In genomic region chr6:105994522-105995402, GRCh38 we compare ENCODE assay signal across 8 cellular contexts.
DNase-seq lines count a peak whose midpoint lies in the region; ATAC-seq and TF ChIP-seq lines count a peak whose summit lies in the region.

No MANE protein-coding gene starts in this region.

- peaks cover 29% of the 10 kb centered on the region for H3K4me1 Mint-ChIP-seq in chondrocyte (ENCODE audit: low read depth)

- ATAC-seq in activated CD4-positive, CD25-positive, alpha-beta regulatory T cell treated with anti-CD3 and anti-CD28 coated beads, Interleukin-2, amount 50 U/mL, for 24 hours = peak; percentile 6 to 8
- ATAC-seq in HG03571 (IDR thresholded peaks at IDR 0.05; ENCODE audit: unreplicated experiment) = no peak

- H3K4me3 Mint-ChIP-seq in chondrocyte (ENCODE audit: unreplicated experiment) = peak overlapping the region; percentile 70

- TF ChIP-seq CTCF in chondrocyte (IDR thresholded peaks at IDR 0.05) = no peak

- H3K36me3 Mint-ChIP-seq in chondrocyte (ENCODE audit: low read depth) = no peaks in the 10 kb centered on the region

- peak; percentile 81 for DNase-seq in ELF-1 (ENCODE audit: low read depth, low spot score)
- peak; percentile 80 for DNase-seq in LHCN-M2 (ENCODE audit: low read depth)
- DNase-seq in chondrocyte (ENCODE audit: low spot score) = no peak
- DNase-seq in kidney tubule cell (ENCODE audit: low spot score) = peak; percentile 50
- DNase-seq in stimulated activated CD4-positive, alpha-beta T cell treated with anti-CD3 and anti-CD28 coated beads, Interleukin-2, amount 100 ng/mL, for 48 hours = peak; percentile 48 to 49
- DNase-seq in NCI-H1092 (lab: John Stamatoyannopoulos, UW) = no peak

- H3K27ac Mint-ChIP-seq in chondrocyte (ENCODE audit: unreplicated experiment) = no peak overlapping the region

- no peaks in the 10 kb centered on the region for H3K9me3 Mint-ChIP-seq in chondrocyte (ENCODE audit: low read depth)

- peaks cover 83% of the 10 kb centered on the region for H3K27me3 Mint-ChIP-seq in chondrocyte (ENCODE audit: low read depth)

Comparison
In these comparisons a context has a peak if more than half of its experiments do, and no peak if none do; other contexts are left out.
1. DNase-seq: peak in ELF-1 (single experiment), LHCN-M2 (single experiment), kidney tubule cell (single experiment) and stimulated activated CD4-positive, alpha-beta T cell treated with anti-CD3 and anti-CD28 coated beads, Interleukin-2, amount 100 ng/mL, for 48 hours (2 of 2); none in chondrocyte (single experiment) and NCI-H1092 (single experiment).